In genomic region chr11:44955019-44955738, GRCh38 we compare ENCODE assay signal across 8 cellular contexts. TPM values are rescaled to one million over a fixed set of nuclear protein-coding genes. Genes with fewer than 3 reads are reported as not detected.
DNase-seq lines count a peak whose midpoint lies in the region; ATAC-seq, FAIRE-seq and TF ChIP-seq lines count a peak whose summit lies in the region.

No MANE protein-coding gene starts in this region.

- H3K27me3 ChIP-seq in keratinocyte (ENCODE audit: control insufficient read depth, extremely low read depth, insufficient read depth, low read length): peaks cover 7% of the 10 kb centered on the region

- peaks cover 13% of the 10 kb centered on the region for H3K4me1 Mint-ChIP-seq in activated naive CD8-positive, alpha-beta T cell treated with anti-CD3 and anti-CD28 coated beads for 36 hours

- TF ChIP-seq CTCF in AG09319 (IDR thresholded peaks at IDR 0.05; ENCODE audit: low read depth, low read length): no peak
- no peak for TF ChIP-seq CTCF in keratinocyte (optimal IDR thresholded peaks at IDR 0.05 in 1 of 3, IDR thresholded peaks at IDR 0.05 in 1 of 3, conservative IDR thresholded peaks at IDR 0.05 in 1 of 3; ENCODE audit: extremely low read depth in 1 of 3, insufficient read depth in 2 of 3, low read length in 3 of 3)

- H3K9me3 Mint-ChIP-seq in activated naive CD8-positive, alpha-beta T cell treated with anti-CD3 and anti-CD28 coated beads for 36 hours: no peaks in the 10 kb centered on the region

- dilution Hi-C loops in keratinocyte (cut with MboI; ENCODE audit: extremely low pct_ligation_motif_present, low sequenced_read_pairs): no loop called here

- H3K36me3 ChIP-seq in keratinocyte (ENCODE audit: control insufficient read depth in 2 of 2, extremely low read depth in 1 of 2, insufficient read depth in 2 of 2, low read length in 2 of 2): no peaks in the 10 kb centered on the region

- no peak overlapping the region for H3K4me3 Mint-ChIP-seq in activated naive CD8-positive, alpha-beta T cell treated with anti-CD3 and anti-CD28 coated beads for 36 hours

- no peaks in the 10 kb centered on the region for H3K27me3 Mint-ChIP-seq in activated naive CD8-positive, alpha-beta T cell treated with anti-CD3 and anti-CD28 coated beads for 36 hours

- H3K36me3 Mint-ChIP-seq in activated naive CD8-positive, alpha-beta T cell treated with anti-CD3 and anti-CD28 coated beads for 36 hours: no peaks in the 10 kb centered on the region

- FAIRE-seq in keratinocyte (lab: Jason Lieb, UNC): peak; percentile 75

- peak overlapping the region; percentile 37 for H3K4me2 ChIP-seq in keratinocyte (ENCODE audit: control insufficient read depth, extremely low read depth, insufficient read depth, low read depth, low read length)

- no peak overlapping the region for H3K4me3 ChIP-seq in keratinocyte (ENCODE audit: control insufficient read depth in 2 of 3, extremely low read depth in 1 of 3, insufficient read depth in 2 of 3, low read depth in 1 of 3, low read length in 3 of 3)

- no peak overlapping the region for H3K9ac ChIP-seq in keratinocyte (ENCODE audit: control insufficient read depth, extremely low read depth, insufficient read depth, low read length)

- no peaks in the 10 kb centered on the region for H3K9me1 ChIP-seq in keratinocyte (ENCODE audit: control insufficient read depth, extremely low read depth, insufficient read depth, low read length)

- DNase-seq in AG09319 (ENCODE audit: extremely low read depth, low read depth) (peak; percentile 62), HT-29 (ENCODE audit: low spot score) (peak; percentile 77), keratinocyte (ENCODE audit: low read depth, low spot score) (no peak), ureter (ENCODE audit: low spot score) (peak; percentile 82), HuH-7 (ENCODE audit: low spot score) (no peak)
- peak; percentile 34 for DNase-seq in activated naive CD8-positive, alpha-beta T cell treated with anti-CD3 and anti-CD28 coated beads for 36 hours
- no peak for DNase-seq in activated CD8-positive, alpha-beta memory T cell treated with anti-CD3 and anti-CD28 coated beads for 24 hours

- ATAC-seq in HG03025 (IDR thresholded peaks at IDR 0.05; ENCODE audit: low FRiP score, unreplicated experiment): no peak

- no peaks in the 10 kb centered on the region for H3K79me2 ChIP-seq in keratinocyte (ENCODE audit: control insufficient read depth, insufficient read depth, low read length)

- H3K27ac Mint-ChIP-seq in activated naive CD8-positive, alpha-beta T cell treated with anti-CD3 and anti-CD28 coated beads for 36 hours: no peak overlapping the region

- H3K9me3 ChIP-seq in keratinocyte (ENCODE audit: control insufficient read depth, low read depth, low read length): no peaks in the 10 kb centered on the region

- no peak overlapping the region for H3K27ac ChIP-seq in keratinocyte (ENCODE audit: control insufficient read depth, insufficient read depth, low read length)

- no peak overlapping the region for H2AFZ ChIP-seq in keratinocyte (ENCODE audit: control insufficient read depth, low read length)

- H3K4me1 ChIP-seq in keratinocyte (ENCODE audit: control insufficient read depth, extremely low read depth, insufficient read depth, low read length): peaks cover 15% of the 10 kb centered on the region

- H4K20me1 ChIP-seq in keratinocyte (ENCODE audit: control insufficient read depth, extremely low read depth, insufficient read depth, low read length): no peaks in the 10 kb centered on the region

RNA-seq across cellular contexts. Expression of gene TP53I11, which starts 4.5 kb away (rescaled TPM):
- 65.5 and 72.6 TPM in 2 replicates for total RNA-seq in HT-29 (2014; rRNA removed; shearing (Covaris generic))
- 10 to 100 TPM; 12.5 to 14.0 TPM for total RNA-seq in activated naive CD8-positive, alpha-beta T cell treated with anti-CD3 and anti-CD28 coated beads for 36 hours
- 13.2 to 23.4 TPM (median 21.4 TPM) in 3 replicates for polyA plus RNA-seq in keratinocyte
- polyA plus RNA-seq in keratinocyte (2011; ENCODE audit: low read depth): 5.1 TPM
- 22.7 and 46.1 TPM in 2 replicates for polyA plus RNA-seq in keratinocyte (2011; cell fraction: cytosol; rRNA removed)
- polyA plus RNA-seq in keratinocyte (2011; cell fraction: nucleus; rRNA removed): 45.2 and 69.9 TPM in 2 replicates
- 17.6 and 64.9 TPM in 2 replicates for polyA plus RNA-seq in keratinocyte (2012; ENCODE audit: low replicate concordance)
- 30.6 to 101 TPM (median 32.7 TPM) in 3 replicates for polyA minus RNA-seq in keratinocyte
- 46.2 TPM for polyA minus RNA-seq in keratinocyte (2011; cell fraction: cytosol; rRNA and poly(A)+ RNA removed)
- polyA minus RNA-seq in keratinocyte (2011; cell fraction: nucleus; rRNA and poly(A)+ RNA removed): 28.5 and 32.7 TPM in 2 replicates
- total RNA-seq in ureter: 67.7 TPM

Comparison
In these comparisons a context has a peak if more than half of its experiments do, and no peak if none do; other contexts are left out.
1. DNase-seq: peak in AG09319 (single experiment), HT-29 (single experiment), activated naive CD8-positive, alpha-beta T cell treated with anti-CD3 and anti-CD28 coated beads for 36 hours (single experiment) and ureter (single experiment); none in keratinocyte (single experiment), HuH-7 (single experiment) and activated CD8-positive, alpha-beta memory T cell treated with anti-CD3 and anti-CD28 coated beads for 24 hours (single experiment).